11 cellular contexts compared by ENCODE assay signal in the genomic region with DNA sequence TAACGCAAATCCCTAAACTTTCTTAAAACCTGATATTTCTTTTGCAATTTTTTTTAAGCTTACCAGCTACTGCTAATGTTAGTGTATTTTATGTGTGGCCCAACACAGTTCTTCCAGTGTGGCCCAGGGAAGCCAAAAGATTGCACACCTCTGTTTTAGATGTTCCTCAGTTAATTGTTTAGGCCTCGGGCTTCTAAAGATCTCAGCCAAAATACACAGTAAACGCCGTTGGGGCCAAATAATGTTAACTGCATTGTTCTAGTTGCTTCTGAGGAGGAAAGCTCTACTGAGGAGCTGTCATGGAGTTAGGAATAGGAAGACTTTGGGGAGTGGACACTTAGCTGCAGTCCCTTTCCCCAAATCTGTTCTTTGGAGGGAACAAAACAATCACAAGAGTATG. TPM values are rescaled to one million over a fixed set of nuclear protein-coding genes. Genes with fewer than 3 reads are reported as not detected.
DNase-seq lines count a peak whose midpoint lies in the region; ATAC-seq and TF ChIP-seq lines count a peak whose summit lies in the region.
"Had no signal": no experiment of that assay in that cellular context is flagged by ENCODE, and none has a peak within 500 bp of the region (broad histone marks: within the 10 kb centered on the region; RNA-seq: fewer than 3 reads in every experiment).

No MANE protein-coding gene starts in this region.

- H3K27ac Mint-ChIP-seq in Caco-2 (ENCODE audit: unreplicated experiment) (peak overlapping the region; percentile 49), nephron progenitor cell (peak overlapping the region; percentile 28)

- no peak for ATAC-seq in GM21423 (IDR thresholded peaks at IDR 0.05; ENCODE audit: unreplicated experiment)

- no peak for DNase-seq in Caco-2
- DNase-seq in MG63 = no peak
- no peak for DNase-seq in nephron progenitor cell
- DNase-seq in activated CD4-positive, CD25-positive, alpha-beta regulatory T cell treated with anti-CD3 and anti-CD28 coated beads, Interleukin-2, amount 50 U/mL, for 72 hours = no peak
- no peak for DNase-seq in activated effector memory CD4-positive, alpha-beta T cell treated with anti-CD3 and anti-CD28 coated beads, Interleukin-2, amount 50 U/mL, for 16 hours
- no peak for DNase-seq in NCI-H345 (lab: John Stamatoyannopoulos, UW)
- DNase-seq: activated effector memory CD4-positive, alpha-beta T cell treated with Interleukin-2 at 50 U/mL for 16 hours; SHP77; upper lobe of left lung had no signal

- intact Hi-C loops in Caco-2 (cut with micrococcal nuclease; ENCODE audit: unreplicated experiment) = loop anchor here (5.0 kb wide), 1 partner anchor 205 kb away; a partner anchor contains a TSS

- peaks cover 7% of the 10 kb centered on the region for H3K4me1 Mint-ChIP-seq in Caco-2 (ENCODE audit: low read depth, unreplicated experiment)
- peaks cover 44% of the 10 kb centered on the region for H3K4me1 Mint-ChIP-seq in nephron progenitor cell

- H3K4me3 Mint-ChIP-seq in Caco-2 (ENCODE audit: unreplicated experiment) (peak overlapping the region; percentile 95), nephron progenitor cell (peak overlapping the region; percentile 92)

- CTCF ChIA-PET in Caco-2 (lab: Charles Lee) = no interaction called here

- H3K9me3 ChIP-seq in Caco-2 = no peaks in the 10 kb centered on the region
- H3K9me3 ChIP-seq in MG63 = no peaks in the 10 kb centered on the region
- H3K9me3 ChIP-seq: upper lobe of left lung had no signal

- no peaks in the 10 kb centered on the region for H3K9me3 Mint-ChIP-seq in Caco-2 (ENCODE audit: unreplicated experiment)
- no peaks in the 10 kb centered on the region for H3K9me3 Mint-ChIP-seq in nephron progenitor cell

- no peaks in the 10 kb centered on the region for H3K27me3 ChIP-seq in Caco-2 (replicated peaks; ENCODE audit: control insufficient read depth, insufficient read depth, low read length)
- no peaks in the 10 kb centered on the region for H3K27me3 ChIP-seq in MG63
- H3K27me3 ChIP-seq: upper lobe of left lung had no signal

- no TSS peak for BruUV-seq in Caco-2 (replicated peaks; lab: Mats Ljungman, UMichigan)

- TF ChIP-seq CTCF in Caco-2 (IDR thresholded peaks at IDR 0.05; ENCODE audit: insufficient read depth in 1 of 2, low read depth in 1 of 2, low read length in 1 of 2, severe bottlenecking in 1 of 2, unreplicated experiment in 1 of 2) (no peak), nephron progenitor cell (IDR thresholded peaks at IDR 0.05) (no peak)

- H3K4me1 ChIP-seq in Caco-2 = peaks cover 25% of the 10 kb centered on the region

- H3K4me3 ChIP-seq in Caco-2 (ENCODE audit: low read depth, low read length) (peak overlapping the region; percentile 91; the same call in 1 of the 2 replicates), MG63 (peak overlapping the region; percentile 79)

- H3K27ac ChIP-seq in cingulate gyrus (ENCODE audit: low read depth, low read length) = peak overlapping the region; percentile 99

- H3K36me3 ChIP-seq in Caco-2 (ENCODE audit: control insufficient read depth, insufficient read depth, low read length) (peaks cover 4% of the 10 kb centered on the region), MG63 (peaks cover 82% of the 10 kb centered on the region)

- H3K36me3 Mint-ChIP-seq in Caco-2 (ENCODE audit: insufficient read depth, unreplicated experiment) = peaks cover 85% of the 10 kb centered on the region
- H3K36me3 Mint-ChIP-seq in nephron progenitor cell (ENCODE audit: low read depth) = peaks cover 45% of the 10 kb centered on the region

- POLR2A ChIA-PET in Caco-2 (lab: Charles Lee) = no interaction called here

- H3K27me3 Mint-ChIP-seq in Caco-2 (ENCODE audit: insufficient read depth, unreplicated experiment) (no peaks in the 10 kb centered on the region), nephron progenitor cell (ENCODE audit: low read depth, poor library complexity) (no peaks in the 10 kb centered on the region)

RNA-seq across cellular contexts. Expression of a gene that starts 2.0 kb away (rescaled TPM):
- total RNA-seq in Caco-2 (2022) = 340 and 373 TPM in 2 replicates
- total RNA-seq in MG63 (2014; rRNA removed; shearing (Covaris generic); ENCODE audit: low replicate concordance) = 135 and 172 TPM in 2 replicates

RNA-seq across cellular contexts. Expression of a gene that starts 2.6 kb away (rescaled TPM):
- total RNA-seq in Caco-2 (2022) = 877 and 933 TPM in 2 replicates
- total RNA-seq in MG63 (2014; rRNA removed; shearing (Covaris generic); ENCODE audit: low replicate concordance) = 130 and 166 TPM in 2 replicates

RNA-seq across cellular contexts. Expression of a gene that starts 13.7 kb away (rescaled TPM):
- total RNA-seq in Caco-2 (2022) = 27.2 and 31.1 TPM in 2 replicates
- total RNA-seq in MG63 (2014; rRNA removed; shearing (Covaris generic); ENCODE audit: low replicate concordance) = 22.0 and 50.9 TPM in 2 replicates

RNA-seq across cellular contexts. Expression of a gene that starts 48.8 kb away (rescaled TPM):
- 22.5 and 25.0 TPM in 2 replicates for total RNA-seq in Caco-2 (2022)
- 28.5 and 41.3 TPM in 2 replicates for total RNA-seq in MG63 (2014; rRNA removed; shearing (Covaris generic); ENCODE audit: low replicate concordance)
